In genomic region chr17:14320098-14320497, GRCh38 we compare ENCODE assay signal across 1 cellular context.
TF ChIP-seq lines count a peak whose summit lies in the region.

No MANE protein-coding gene starts in this region.

TF ChIP-seq in K562, 482 proteins besides CTCF, POLR2A, EP300 and RAD21 (continued from another document):
- TF ChIP-seq, protein P1, sequence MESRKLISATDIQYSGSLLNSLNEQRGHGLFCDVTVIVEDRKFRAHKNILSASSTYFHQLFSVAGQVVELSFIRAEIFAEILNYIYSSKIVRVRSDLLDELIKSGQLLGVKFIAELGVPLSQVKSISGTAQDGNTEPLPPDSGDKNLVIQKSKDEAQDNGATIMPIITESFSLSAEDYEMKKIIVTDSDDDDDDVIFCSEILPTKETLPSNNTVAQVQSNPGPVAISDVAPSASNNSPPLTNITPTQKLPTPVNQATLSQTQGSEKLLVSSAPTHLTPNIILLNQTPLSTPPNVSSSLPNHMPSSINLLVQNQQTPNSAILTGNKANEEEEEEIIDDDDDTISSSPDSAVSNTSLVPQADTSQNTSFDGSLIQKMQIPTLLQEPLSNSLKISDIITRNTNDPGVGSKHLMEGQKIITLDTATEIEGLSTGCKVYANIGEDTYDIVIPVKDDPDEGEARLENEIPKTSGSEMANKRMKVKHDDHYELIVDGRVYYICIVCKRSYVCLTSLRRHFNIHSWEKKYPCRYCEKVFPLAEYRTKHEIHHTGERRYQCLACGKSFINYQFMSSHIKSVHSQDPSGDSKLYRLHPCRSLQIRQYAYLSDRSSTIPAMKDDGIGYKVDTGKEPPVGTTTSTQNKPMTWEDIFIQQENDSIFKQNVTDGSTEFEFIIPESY (CRISPR knock-in tag; IDR thresholded peaks at IDR 0.05): peak; percentile 78
- TF ChIP-seq ZFP36 (IDR thresholded peaks at IDR 0.05; ENCODE audit: low read depth, low read length, partially characterized antibody): peak; percentile 60
